30 cellular contexts compared by ENCODE assay signal in the genomic region with DNA sequence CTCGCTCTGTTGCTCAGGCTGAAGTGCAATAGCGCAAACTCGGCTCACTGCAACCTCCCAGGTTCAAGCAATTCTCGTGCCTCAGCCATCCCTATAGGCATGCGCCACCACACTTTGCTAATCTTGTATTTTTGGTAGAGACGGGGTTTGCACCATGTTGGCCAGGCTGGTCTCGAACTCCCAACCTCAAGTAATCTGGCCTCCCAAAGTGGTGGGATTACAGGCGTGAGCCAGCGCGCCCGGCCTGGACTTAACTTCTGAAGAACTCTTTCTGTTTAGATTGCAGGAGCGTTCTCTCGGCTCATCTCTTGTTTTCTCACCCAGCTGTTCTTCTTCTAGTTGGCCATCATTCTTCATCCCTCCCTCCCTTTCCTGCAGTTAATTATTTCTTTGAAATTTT.
"Had no signal": no experiment of that assay in that cellular context is flagged by ENCODE, and none has a peak within 500 bp of the region (broad histone marks: within the 10 kb centered on the region; RNA-seq: fewer than 3 reads in every experiment).

No MANE protein-coding gene starts in this region.

- H3K9me3 ChIP-seq: left ventricle myocardium inferior, mucosa of descending colon, pancreas, prostate gland, sigmoid colon, spleen, suprapubic skin, thoracic aorta, tibial artery, upper lobe of right lung had no signal

- H3K27me3 ChIP-seq: pancreas, sigmoid colon, spleen, suprapubic skin, tibial artery, upper lobe of right lung had no signal

- H3K36me3 ChIP-seq: pancreas, prostate gland had no signal

- ATAC-seq: left colon; mucosa of descending colon; naive thymus-derived CD4-positive, alpha-beta T cell; natural killer cell treated with Interleukin-12 subunit alpha and Interleukin-12 subunit beta and Interleukin-15 and Interleukin-18, amount 100 ng/mL, for 72 hours; pancreas; right cardiac atrium; stimulated activated effector memory CD8-positive, alpha-beta T cell treated with anti-CD3 and anti-CD28 coated beads, Interleukin-12 subunit alpha, Interleukin-12 subunit beta, amount 100 ng/mL, for 72 hours; upper lobe of right lung had no signal

- H3K4me3 Mint-ChIP-seq: immature natural killer cell; naive thymus-derived CD4-positive, alpha-beta T cell; natural killer cell treated with Interleukin-12 subunit alpha and Interleukin-12 subunit beta and Interleukin-15 and Interleukin-18, amount 100 ng/mL, for 72 hours; stimulated activated effector memory CD8-positive, alpha-beta T cell treated with anti-CD3 and anti-CD28 coated beads, Interleukin-12 subunit alpha, Interleukin-12 subunit beta, amount 100 ng/mL, for 72 hours; stimulated activated naive CD8-positive, alpha-beta T cell treated with anti-CD3 and anti-CD28 coated beads, Interleukin-15, Interleukin-2, amounts not matched to agents 100 ng/mL and 50 ng/mL, for 24 hours had no signal

- H3K4me3 ChIP-seq: left ventricle myocardium inferior, lung, mucosa of descending colon, pancreas, prostate gland, sigmoid colon, spleen, suprapubic skin, thoracic aorta, tibial artery, upper lobe of right lung had no signal

- FAIRE-seq: islet of Langerhans, kidney, pancreas, small intestine, urothelium cell line had no signal

- H3K27ac Mint-ChIP-seq: immature natural killer cell; natural killer cell treated with Interleukin-12 subunit alpha and Interleukin-12 subunit beta and Interleukin-15 and Interleukin-18, amount 100 ng/mL, for 72 hours; stimulated activated effector memory CD8-positive, alpha-beta T cell treated with anti-CD3 and anti-CD28 coated beads, Interleukin-12 subunit alpha, Interleukin-12 subunit beta, amount 100 ng/mL, for 72 hours; stimulated activated naive CD8-positive, alpha-beta T cell treated with anti-CD3 and anti-CD28 coated beads, Interleukin-15, Interleukin-2, amounts not matched to agents 100 ng/mL and 50 ng/mL, for 24 hours had no signal

- H3K27me3 Mint-ChIP-seq: naive thymus-derived CD4-positive, alpha-beta T cell; stimulated activated naive CD8-positive, alpha-beta T cell treated with anti-CD3 and anti-CD28 coated beads, Interleukin-15, Interleukin-2, amounts not matched to agents 100 ng/mL and 50 ng/mL, for 24 hours had no signal

- H3K27ac ChIP-seq: left ventricle myocardium inferior, pancreas, prostate gland, sigmoid colon, spleen, suprapubic skin, thoracic aorta, tibial artery, upper lobe of right lung had no signal

- H3K9me3 Mint-ChIP-seq: immature natural killer cell; natural killer cell treated with Interleukin-12 subunit alpha and Interleukin-12 subunit beta and Interleukin-15 and Interleukin-18, amount 100 ng/mL, for 72 hours; stimulated activated effector memory CD8-positive, alpha-beta T cell treated with anti-CD3 and anti-CD28 coated beads, Interleukin-12 subunit alpha, Interleukin-12 subunit beta, amount 100 ng/mL, for 72 hours; stimulated activated naive CD8-positive, alpha-beta T cell treated with anti-CD3 and anti-CD28 coated beads, Interleukin-15, Interleukin-2, amounts not matched to agents 100 ng/mL and 50 ng/mL, for 24 hours had no signal

- DNase-seq: hypothalamus; immature natural killer cell; kidney; left colon; left ventricle myocardium inferior; mesendoderm; midbrain; mucosa of descending colon; naive thymus-derived CD4-positive, alpha-beta T cell; pancreas; posterior cingulate gyrus; retina; right cardiac atrium; sigmoid colon; small intestine; spleen; stimulated activated CD4-positive, alpha-beta T cell treated with anti-CD3 and anti-CD28 coated beads, Interleukin-4, amount 100 ng/mL, for 24 hours; stimulated activated naive CD4-positive, alpha-beta T cell; tibial artery; trophoblast cell; upper lobe of right lung had no signal

- H3K4me1 Mint-ChIP-seq: immature natural killer cell; stimulated activated effector memory CD8-positive, alpha-beta T cell treated with anti-CD3 and anti-CD28 coated beads, Interleukin-12 subunit alpha, Interleukin-12 subunit beta, amount 100 ng/mL, for 72 hours had no signal

- H3K4me1 ChIP-seq: left ventricle myocardium inferior, prostate gland, sigmoid colon, suprapubic skin, tibial artery, upper lobe of right lung had no signal
